ENCODE assay signal across 8 cellular contexts in genomic region chr12:66168410-66168809, GRCh38. TPM values are rescaled to one million over a fixed set of nuclear protein-coding genes. Genes with fewer than 3 reads are reported as not detected.
DNase-seq lines count a peak whose midpoint lies in the region; ATAC-seq and TF ChIP-seq lines count a peak whose summit lies in the region.

No MANE protein-coding gene starts in this region.

- intact Hi-C loops in lower lobe of right lung (cut with DNase I), result no loop called here

- no peak for ATAC-seq in stimulated activated naive CD8-positive, alpha-beta T cell treated with anti-CD3 and anti-CD28 coated beads, Interleukin-15, Interleukin-2, amounts not matched to agents 100 U/mL and 50 U/mL, for 24 hours
- ATAC-seq in activated naive CD8-positive, alpha-beta T cell treated with anti-CD3 and anti-CD28 coated beads, Interleukin-2, amount 50 U/mL, for 24 hours, result no peak
- no peak for ATAC-seq in lower lobe of right lung
- ATAC-seq in GM18909 (IDR thresholded peaks at IDR 0.05; ENCODE audit: poor library complexity, unreplicated experiment), result no peak
- no peak for ATAC-seq in GM18517 (IDR thresholded peaks at IDR 0.05; ENCODE audit: unreplicated experiment)

- H3K9me3 Mint-ChIP-seq in stimulated activated naive CD8-positive, alpha-beta T cell treated with anti-CD3 and anti-CD28 coated beads, Interleukin-15, Interleukin-2, amounts not matched to agents 100 ng/mL and 50 ng/mL, for 24 hours, result peaks cover 16% of the 10 kb centered on the region
- peaks cover 20% of the 10 kb centered on the region for H3K9me3 Mint-ChIP-seq in activated naive CD8-positive, alpha-beta T cell treated with anti-CD3 and anti-CD28 coated beads, Interleukin-2, amount 50 U/mL, for 24 hours

- no peaks in the 10 kb centered on the region for H3K27me3 Mint-ChIP-seq in stimulated activated naive CD8-positive, alpha-beta T cell treated with anti-CD3 and anti-CD28 coated beads, Interleukin-15, Interleukin-2, amounts not matched to agents 100 ng/mL and 50 ng/mL, for 24 hours
- H3K27me3 Mint-ChIP-seq in activated naive CD8-positive, alpha-beta T cell treated with anti-CD3 and anti-CD28 coated beads, Interleukin-2, amount 50 U/mL, for 24 hours, result no peaks in the 10 kb centered on the region

- peaks cover 16% of the 10 kb centered on the region for H3K4me1 ChIP-seq in lower lobe of right lung

- TF ChIP-seq CTCF in lower lobe of right lung (IDR thresholded peaks at IDR 0.05), result no peak

- peak overlapping the region; percentile 70 for H3K4me3 ChIP-seq in lower lobe of right lung

- H3K36me3 ChIP-seq in lower lobe of right lung, result no peaks in the 10 kb centered on the region

- H3K4me3 Mint-ChIP-seq in stimulated activated naive CD8-positive, alpha-beta T cell treated with anti-CD3 and anti-CD28 coated beads, Interleukin-15, Interleukin-2, amounts not matched to agents 100 ng/mL and 50 ng/mL, for 24 hours, result peak overlapping the region; percentile 97
- peak overlapping the region; percentile 96 for H3K4me3 Mint-ChIP-seq in activated naive CD8-positive, alpha-beta T cell treated with anti-CD3 and anti-CD28 coated beads, Interleukin-2, amount 50 U/mL, for 24 hours

- H3K9me3 ChIP-seq in lower lobe of right lung, result no peaks in the 10 kb centered on the region

- H3K27ac Mint-ChIP-seq in stimulated activated naive CD8-positive, alpha-beta T cell treated with anti-CD3 and anti-CD28 coated beads, Interleukin-15, Interleukin-2, amounts not matched to agents 100 ng/mL and 50 ng/mL, for 24 hours, result peak overlapping the region; percentile 99
- H3K27ac Mint-ChIP-seq in activated naive CD8-positive, alpha-beta T cell treated with anti-CD3 and anti-CD28 coated beads, Interleukin-2, amount 50 U/mL, for 24 hours, result peak overlapping the region; percentile 99

- H3K4me1 Mint-ChIP-seq in stimulated activated naive CD8-positive, alpha-beta T cell treated with anti-CD3 and anti-CD28 coated beads, Interleukin-15, Interleukin-2, amounts not matched to agents 100 ng/mL and 50 ng/mL, for 24 hours (ENCODE audit: low read depth), result peaks cover 66% of the 10 kb centered on the region
- peaks cover 65% of the 10 kb centered on the region for H3K4me1 Mint-ChIP-seq in activated naive CD8-positive, alpha-beta T cell treated with anti-CD3 and anti-CD28 coated beads, Interleukin-2, amount 50 U/mL, for 24 hours

- H3K36me3 Mint-ChIP-seq in stimulated activated naive CD8-positive, alpha-beta T cell treated with anti-CD3 and anti-CD28 coated beads, Interleukin-15, Interleukin-2, amounts not matched to agents 100 ng/mL and 50 ng/mL, for 24 hours (ENCODE audit: low read depth), result peaks cover 52% of the 10 kb centered on the region
- peaks cover 43% of the 10 kb centered on the region for H3K36me3 Mint-ChIP-seq in activated naive CD8-positive, alpha-beta T cell treated with anti-CD3 and anti-CD28 coated beads, Interleukin-2, amount 50 U/mL, for 24 hours (ENCODE audit: low read depth)

- peak overlapping the region; percentile 99 for H3K27ac ChIP-seq in lower lobe of right lung

- no peak for DNase-seq in stimulated activated naive CD8-positive, alpha-beta T cell treated with anti-CD3 and anti-CD28 coated beads, Interleukin-15, Interleukin-2, amounts not matched to agents 100 U/mL and 50 U/mL, for 24 hours
- no peak for DNase-seq in activated naive CD8-positive, alpha-beta T cell treated with anti-CD3 and anti-CD28 coated beads, Interleukin-2, amount 50 U/mL, for 24 hours
- DNase-seq in lower lobe of right lung (no peak), NCI-H226 (no peak), DMS153 treated with DMSO at 0.1 percent for 48 hours (lab: John Stamatoyannopoulos, UW; ENCODE audit: unreplicated experiment) (no peak)

- no peaks in the 10 kb centered on the region for H3K27me3 ChIP-seq in lower lobe of right lung (ENCODE audit: low read depth)

RNA-seq across cellular contexts. Expression of gene TMBIM4, which starts 1.4 kb away (rescaled TPM):
- total RNA-seq in lower lobe of right lung, result 174 TPM

RNA-seq across cellular contexts. Expression of gene IRAK3, which starts 20.6 kb away (rescaled TPM):
- 50.7 TPM for total RNA-seq in lower lobe of right lung

RNA-seq across cellular contexts. Expression of gene LLPH, which starts 37.9 kb away (rescaled TPM):
- 19.3 TPM for total RNA-seq in lower lobe of right lung
